Comparison of ENCODE assay signal across 1 cellular context in the genomic region with DNA sequence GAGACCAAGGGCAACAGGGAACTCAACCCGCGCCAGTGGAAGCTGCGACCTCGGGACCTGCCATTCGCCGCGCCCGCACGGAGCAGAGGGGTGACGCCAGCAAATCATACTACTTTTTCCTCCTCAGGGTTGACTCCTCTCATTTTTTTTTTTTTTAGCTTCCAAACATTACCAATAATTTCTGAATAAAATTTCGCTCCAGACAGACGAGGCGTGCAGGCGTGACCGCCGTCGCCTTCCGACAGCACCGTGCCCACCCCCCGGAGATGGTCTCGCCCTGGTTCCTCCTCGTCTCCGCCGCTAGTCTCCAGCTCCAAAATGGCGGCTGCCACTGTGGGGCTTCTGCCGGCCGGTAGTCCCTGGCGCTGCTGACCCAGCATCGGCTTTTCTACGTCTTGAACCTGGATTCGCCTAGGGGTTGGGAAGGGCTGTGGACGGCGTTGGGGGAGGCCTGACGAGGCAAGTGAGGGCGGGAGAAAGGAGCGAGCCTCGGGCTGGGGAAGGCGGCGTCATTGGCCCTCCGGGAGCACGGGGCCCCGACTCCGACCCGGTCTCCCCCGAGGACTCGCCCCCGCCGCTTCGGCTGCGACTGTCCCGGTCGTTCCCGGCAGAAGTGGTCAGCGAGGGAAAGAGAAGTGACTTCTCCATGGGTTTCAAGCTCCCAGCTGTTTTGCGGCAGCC.
TF ChIP-seq lines count a peak whose summit lies in the region.

A gene (plus strand): TSS at position 300 of the 681 bp plus-strand sequence. CDS start 9,016 bp downstream, outside the sequence.
A gene (minus strand): TSS at position 37 of the 681 bp plus-strand sequence. CDS start 4,069 bp downstream, outside the sequence.

TF ChIP-seq in GM12878, 131 proteins besides CTCF, POLR2A, EP300 and RAD21 (continues in another document):
- TF ChIP-seq, protein P1, sequence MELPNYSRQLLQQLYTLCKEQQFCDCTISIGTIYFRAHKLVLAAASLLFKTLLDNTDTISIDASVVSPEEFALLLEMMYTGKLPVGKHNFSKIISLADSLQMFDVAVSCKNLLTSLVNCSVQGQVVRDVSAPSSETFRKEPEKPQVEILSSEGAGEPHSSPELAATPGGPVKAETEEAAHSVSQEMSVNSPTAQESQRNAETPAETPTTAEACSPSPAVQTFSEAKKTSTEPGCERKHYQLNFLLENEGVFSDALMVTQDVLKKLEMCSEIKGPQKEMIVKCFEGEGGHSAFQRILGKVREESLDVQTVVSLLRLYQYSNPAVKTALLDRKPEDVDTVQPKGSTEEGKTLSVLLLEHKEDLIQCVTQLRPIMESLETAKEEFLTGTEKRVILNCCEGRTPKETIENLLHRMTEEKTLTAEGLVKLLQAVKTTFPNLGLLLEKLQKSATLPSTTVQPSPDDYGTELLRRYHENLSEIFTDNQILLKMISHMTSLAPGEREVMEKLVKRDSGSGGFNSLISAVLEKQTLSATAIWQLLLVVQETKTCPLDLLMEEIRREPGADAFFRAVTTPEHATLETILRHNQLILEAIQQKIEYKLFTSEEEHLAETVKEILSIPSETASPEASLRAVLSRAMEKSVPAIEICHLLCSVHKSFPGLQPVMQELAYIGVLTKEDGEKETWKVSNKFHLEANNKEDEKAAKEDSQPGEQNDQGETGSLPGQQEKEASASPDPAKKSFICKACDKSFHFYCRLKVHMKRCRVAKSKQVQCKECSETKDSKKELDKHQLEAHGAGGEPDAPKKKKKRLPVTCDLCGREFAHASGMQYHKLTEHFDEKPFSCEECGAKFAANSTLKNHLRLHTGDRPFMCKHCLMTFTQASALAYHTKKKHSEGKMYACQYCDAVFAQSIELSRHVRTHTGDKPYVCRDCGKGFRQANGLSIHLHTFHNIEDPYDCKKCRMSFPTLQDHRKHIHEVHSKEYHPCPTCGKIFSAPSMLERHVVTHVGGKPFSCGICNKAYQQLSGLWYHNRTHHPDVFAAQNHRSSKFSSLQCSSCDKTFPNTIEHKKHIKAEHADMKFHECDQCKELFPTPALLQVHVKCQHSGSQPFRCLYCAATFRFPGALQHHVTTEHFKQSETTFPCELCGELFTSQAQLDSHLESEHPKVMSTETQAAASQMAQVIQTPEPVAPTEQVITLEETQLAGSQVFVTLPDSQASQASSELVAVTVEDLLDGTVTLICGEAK (IDR thresholded peaks at IDR 0.05; ENCODE audit: borderline replicate concordance): peak; percentile 27; the same call in 1 of the 2 replicates
- TF ChIP-seq, protein P2, sequence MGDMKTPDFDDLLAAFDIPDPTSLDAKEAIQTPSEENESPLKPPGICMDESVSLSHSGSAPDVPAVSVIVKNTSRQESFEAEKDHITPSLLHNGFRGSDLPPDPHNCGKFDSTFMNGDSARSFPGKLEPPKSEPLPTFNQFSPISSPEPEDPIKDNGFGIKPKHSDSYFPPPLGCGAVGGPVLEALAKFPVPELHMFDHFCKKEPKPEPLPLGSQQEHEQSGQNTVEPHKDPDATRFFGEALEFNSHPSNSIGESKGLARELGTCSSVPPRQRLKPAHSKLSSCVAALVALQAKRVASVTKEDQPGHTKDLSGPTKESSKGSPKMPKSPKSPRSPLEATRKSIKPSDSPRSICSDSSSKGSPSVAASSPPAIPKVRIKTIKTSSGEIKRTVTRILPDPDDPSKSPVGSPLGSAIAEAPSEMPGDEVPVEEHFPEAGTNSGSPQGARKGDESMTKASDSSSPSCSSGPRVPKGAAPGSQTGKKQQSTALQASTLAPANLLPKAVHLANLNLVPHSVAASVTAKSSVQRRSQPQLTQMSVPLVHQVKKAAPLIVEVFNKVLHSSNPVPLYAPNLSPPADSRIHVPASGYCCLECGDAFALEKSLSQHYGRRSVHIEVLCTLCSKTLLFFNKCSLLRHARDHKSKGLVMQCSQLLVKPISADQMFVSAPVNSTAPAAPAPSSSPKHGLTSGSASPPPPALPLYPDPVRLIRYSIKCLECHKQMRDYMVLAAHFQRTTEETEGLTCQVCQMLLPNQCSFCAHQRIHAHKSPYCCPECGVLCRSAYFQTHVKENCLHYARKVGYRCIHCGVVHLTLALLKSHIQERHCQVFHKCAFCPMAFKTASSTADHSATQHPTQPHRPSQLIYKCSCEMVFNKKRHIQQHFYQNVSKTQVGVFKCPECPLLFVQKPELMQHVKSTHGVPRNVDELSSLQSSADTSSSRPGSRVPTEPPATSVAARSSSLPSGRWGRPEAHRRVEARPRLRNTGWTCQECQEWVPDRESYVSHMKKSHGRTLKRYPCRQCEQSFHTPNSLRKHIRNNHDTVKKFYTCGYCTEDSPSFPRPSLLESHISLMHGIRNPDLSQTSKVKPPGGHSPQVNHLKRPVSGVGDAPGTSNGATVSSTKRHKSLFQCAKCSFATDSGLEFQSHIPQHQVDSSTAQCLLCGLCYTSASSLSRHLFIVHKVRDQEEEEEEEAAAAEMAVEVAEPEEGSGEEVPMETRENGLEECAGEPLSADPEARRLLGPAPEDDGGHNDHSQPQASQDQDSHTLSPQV (IDR thresholded peaks at IDR 0.05): no peak
- TF ChIP-seq ASH2L (IDR thresholded peaks at IDR 0.05; ENCODE audit: borderline replicate concordance, low read depth) (peak; percentile 55; the same call in 1 of the 2 replicates), CREB1 (IDR thresholded peaks at IDR 0.05; ENCODE audit: low read depth) (peak; percentile 60; the same call in 1 of the 2 replicates), RFX5 (IDR thresholded peaks at IDR 0.05; ENCODE audit: low read depth, low read length) (peak; percentile 54; the same call in 1 of the 2 replicates), TCF3 (IDR thresholded peaks at IDR 0.05; ENCODE audit: borderline replicate concordance, insufficient read depth, low read depth, low read length) (peak; percentile 53; the same call in 1 of the 2 replicates), POLR2AphosphoS5 (IDR thresholded peaks at IDR 0.05; ENCODE audit: low read length) (peak; percentile 98), IRF4 (IDR thresholded peaks at IDR 0.05; ENCODE audit: low read depth, low read length) (no peak), NRF1 (conservative IDR thresholded peaks at IDR 0.05; ENCODE audit: low read depth, low read length) (no peak), NFXL1 (IDR thresholded peaks at IDR 0.05; ENCODE audit: borderline replicate concordance) (no peak), SRF (IDR thresholded peaks at IDR 0.05; ENCODE audit: low read depth in 2 of 2, low read length in 2 of 2) (no peak), KLF5 (IDR thresholded peaks at IDR 0.05; ENCODE audit: partially characterized antibody) (peak; percentile 100), SREBF2 (IDR thresholded peaks at IDR 0.05; ENCODE audit: low read length) (0 out of 2 replicates have a peak, but pooled peaks have one; percentile 28), BACH1 (IDR thresholded peaks at IDR 0.05; ENCODE audit: borderline replicate concordance) (no peak; the same call in 1 of the 2 replicates), RELA (IDR thresholded peaks at IDR 0.05; ENCODE audit: borderline replicate concordance, partially characterized antibody) (peak; percentile 63), NR2F1 (conservative IDR thresholded peaks at IDR 0.05) (peak; percentile 56; the same call in 1 of the 2 replicates), NFIC (IDR thresholded peaks at IDR 0.05; ENCODE audit: low read depth, low read length) (no peak; the same call in 1 of the 2 replicates), FOS (IDR thresholded peaks at IDR 0.05; ENCODE audit: borderline replicate concordance, extremely low read depth, insufficient read length) (no peak), CHD1 (IDR thresholded peaks at IDR 0.05; ENCODE audit: low read depth, low read length) (peak; percentile 99), ZNF384 (IDR thresholded peaks at IDR 0.05; ENCODE audit: borderline replicate concordance, low read depth, low read length) (peak; percentile 34; the same call in 1 of the 2 replicates), PAX8 (IDR thresholded peaks at IDR 0.05) (no peak), EED (IDR thresholded peaks at IDR 0.05; ENCODE audit: low read depth) (peak; percentile 40; the same call in 1 of the 2 replicates), YY1 (IDR thresholded peaks at IDR 0.05; ENCODE audit: low read depth, low read length) (peak; percentile 99), ZNF24 (IDR thresholded peaks at IDR 0.05) (no peak), MTA2 (IDR thresholded peaks at IDR 0.05; ENCODE audit: low read depth) (peak; percentile 66), SMAD5 (IDR thresholded peaks at IDR 0.05; ENCODE audit: low read depth) (peak; percentile 77; the same call in 1 of the 2 replicates), ZSCAN29 (IDR thresholded peaks at IDR 0.05) (no peak), HDAC2 (IDR thresholded peaks at IDR 0.05) (no peak), ZNF217 (IDR thresholded peaks at IDR 0.05) (no peak), SMARCA5 (IDR thresholded peaks at IDR 0.05) (no peak; the same call in 1 of the 2 replicates)
- TF ChIP-seq, protein P3, sequence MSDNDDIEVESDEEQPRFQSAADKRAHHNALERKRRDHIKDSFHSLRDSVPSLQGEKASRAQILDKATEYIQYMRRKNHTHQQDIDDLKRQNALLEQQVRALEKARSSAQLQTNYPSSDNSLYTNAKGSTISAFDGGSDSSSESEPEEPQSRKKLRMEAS (IDR thresholded peaks at IDR 0.05; ENCODE audit: low read depth, low read length): peak; percentile 41; the same call in 1 of the 2 replicates
- TF ChIP-seq, protein P4, sequence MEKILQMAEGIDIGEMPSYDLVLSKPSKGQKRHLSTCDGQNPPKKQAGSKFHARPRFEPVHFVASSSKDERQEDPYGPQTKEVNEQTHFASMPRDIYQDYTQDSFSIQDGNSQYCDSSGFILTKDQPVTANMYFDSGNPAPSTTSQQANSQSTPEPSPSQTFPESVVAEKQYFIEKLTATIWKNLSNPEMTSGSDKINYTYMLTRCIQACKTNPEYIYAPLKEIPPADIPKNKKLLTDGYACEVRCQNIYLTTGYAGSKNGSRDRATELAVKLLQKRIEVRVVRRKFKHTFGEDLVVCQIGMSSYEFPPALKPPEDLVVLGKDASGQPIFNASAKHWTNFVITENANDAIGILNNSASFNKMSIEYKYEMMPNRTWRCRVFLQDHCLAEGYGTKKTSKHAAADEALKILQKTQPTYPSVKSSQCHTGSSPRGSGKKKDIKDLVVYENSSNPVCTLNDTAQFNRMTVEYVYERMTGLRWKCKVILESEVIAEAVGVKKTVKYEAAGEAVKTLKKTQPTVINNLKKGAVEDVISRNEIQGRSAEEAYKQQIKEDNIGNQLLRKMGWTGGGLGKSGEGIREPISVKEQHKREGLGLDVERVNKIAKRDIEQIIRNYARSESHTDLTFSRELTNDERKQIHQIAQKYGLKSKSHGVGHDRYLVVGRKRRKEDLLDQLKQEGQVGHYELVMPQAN (conservative IDR thresholded peaks at IDR 0.05): peak; percentile 86
- TF ChIP-seq, protein P5, sequence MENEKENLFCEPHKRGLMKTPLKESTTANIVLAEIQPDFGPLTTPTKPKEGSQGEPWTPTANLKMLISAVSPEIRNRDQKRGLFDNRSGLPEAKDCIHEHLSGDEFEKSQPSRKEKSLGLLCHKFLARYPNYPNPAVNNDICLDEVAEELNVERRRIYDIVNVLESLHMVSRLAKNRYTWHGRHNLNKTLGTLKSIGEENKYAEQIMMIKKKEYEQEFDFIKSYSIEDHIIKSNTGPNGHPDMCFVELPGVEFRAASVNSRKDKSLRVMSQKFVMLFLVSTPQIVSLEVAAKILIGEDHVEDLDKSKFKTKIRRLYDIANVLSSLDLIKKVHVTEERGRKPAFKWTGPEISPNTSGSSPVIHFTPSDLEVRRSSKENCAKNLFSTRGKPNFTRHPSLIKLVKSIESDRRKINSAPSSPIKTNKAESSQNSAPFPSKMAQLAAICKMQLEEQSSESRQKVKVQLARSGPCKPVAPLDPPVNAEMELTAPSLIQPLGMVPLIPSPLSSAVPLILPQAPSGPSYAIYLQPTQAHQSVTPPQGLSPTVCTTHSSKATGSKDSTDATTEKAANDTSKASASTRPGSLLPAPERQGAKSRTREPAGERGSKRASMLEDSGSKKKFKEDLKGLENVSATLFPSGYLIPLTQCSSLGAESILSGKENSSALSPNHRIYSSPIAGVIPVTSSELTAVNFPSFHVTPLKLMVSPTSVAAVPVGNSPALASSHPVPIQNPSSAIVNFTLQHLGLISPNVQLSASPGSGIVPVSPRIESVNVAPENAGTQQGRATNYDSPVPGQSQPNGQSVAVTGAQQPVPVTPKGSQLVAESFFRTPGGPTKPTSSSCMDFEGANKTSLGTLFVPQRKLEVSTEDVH (IDR thresholded peaks at IDR 0.05; ENCODE audit: low read depth, partially characterized antibody): peak; percentile 81
- TF ChIP-seq, protein P6, sequence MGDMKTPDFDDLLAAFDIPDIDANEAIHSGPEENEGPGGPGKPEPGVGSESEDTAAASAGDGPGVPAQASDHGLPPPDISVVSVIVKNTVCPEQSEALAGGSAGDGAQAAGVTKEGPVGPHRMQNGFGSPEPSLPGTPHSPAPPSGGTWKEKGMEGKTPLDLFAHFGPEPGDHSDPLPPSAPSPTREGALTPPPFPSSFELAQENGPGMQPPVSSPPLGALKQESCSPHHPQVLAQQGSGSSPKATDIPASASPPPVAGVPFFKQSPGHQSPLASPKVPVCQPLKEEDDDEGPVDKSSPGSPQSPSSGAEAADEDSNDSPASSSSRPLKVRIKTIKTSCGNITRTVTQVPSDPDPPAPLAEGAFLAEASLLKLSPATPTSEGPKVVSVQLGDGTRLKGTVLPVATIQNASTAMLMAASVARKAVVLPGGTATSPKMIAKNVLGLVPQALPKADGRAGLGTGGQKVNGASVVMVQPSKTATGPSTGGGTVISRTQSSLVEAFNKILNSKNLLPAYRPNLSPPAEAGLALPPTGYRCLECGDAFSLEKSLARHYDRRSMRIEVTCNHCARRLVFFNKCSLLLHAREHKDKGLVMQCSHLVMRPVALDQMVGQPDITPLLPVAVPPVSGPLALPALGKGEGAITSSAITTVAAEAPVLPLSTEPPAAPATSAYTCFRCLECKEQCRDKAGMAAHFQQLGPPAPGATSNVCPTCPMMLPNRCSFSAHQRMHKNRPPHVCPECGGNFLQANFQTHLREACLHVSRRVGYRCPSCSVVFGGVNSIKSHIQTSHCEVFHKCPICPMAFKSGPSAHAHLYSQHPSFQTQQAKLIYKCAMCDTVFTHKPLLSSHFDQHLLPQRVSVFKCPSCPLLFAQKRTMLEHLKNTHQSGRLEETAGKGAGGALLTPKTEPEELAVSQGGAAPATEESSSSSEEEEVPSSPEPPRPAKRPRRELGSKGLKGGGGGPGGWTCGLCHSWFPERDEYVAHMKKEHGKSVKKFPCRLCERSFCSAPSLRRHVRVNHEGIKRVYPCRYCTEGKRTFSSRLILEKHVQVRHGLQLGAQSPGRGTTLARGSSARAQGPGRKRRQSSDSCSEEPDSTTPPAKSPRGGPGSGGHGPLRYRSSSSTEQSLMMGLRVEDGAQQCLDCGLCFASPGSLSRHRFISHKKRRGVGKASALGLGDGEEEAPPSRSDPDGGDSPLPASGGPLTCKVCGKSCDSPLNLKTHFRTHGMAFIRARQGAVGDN (IDR thresholded peaks at IDR 0.05): 0 out of 2 replicates have a peak, but pooled peaks have one; percentile 44
- TF ChIP-seq, protein P7, sequence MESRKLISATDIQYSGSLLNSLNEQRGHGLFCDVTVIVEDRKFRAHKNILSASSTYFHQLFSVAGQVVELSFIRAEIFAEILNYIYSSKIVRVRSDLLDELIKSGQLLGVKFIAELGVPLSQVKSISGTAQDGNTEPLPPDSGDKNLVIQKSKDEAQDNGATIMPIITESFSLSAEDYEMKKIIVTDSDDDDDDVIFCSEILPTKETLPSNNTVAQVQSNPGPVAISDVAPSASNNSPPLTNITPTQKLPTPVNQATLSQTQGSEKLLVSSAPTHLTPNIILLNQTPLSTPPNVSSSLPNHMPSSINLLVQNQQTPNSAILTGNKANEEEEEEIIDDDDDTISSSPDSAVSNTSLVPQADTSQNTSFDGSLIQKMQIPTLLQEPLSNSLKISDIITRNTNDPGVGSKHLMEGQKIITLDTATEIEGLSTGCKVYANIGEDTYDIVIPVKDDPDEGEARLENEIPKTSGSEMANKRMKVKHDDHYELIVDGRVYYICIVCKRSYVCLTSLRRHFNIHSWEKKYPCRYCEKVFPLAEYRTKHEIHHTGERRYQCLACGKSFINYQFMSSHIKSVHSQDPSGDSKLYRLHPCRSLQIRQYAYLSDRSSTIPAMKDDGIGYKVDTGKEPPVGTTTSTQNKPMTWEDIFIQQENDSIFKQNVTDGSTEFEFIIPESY (IDR thresholded peaks at IDR 0.05): no peak
